29 cellular contexts compared by ENCODE assay signal in genomic region chr4:53813991-53814390, GRCh38.
"Had no signal": no experiment of that assay in that cellular context is flagged by ENCODE, and none has a peak within 500 bp of the region (broad histone marks: within the 10 kb centered on the region; RNA-seq: fewer than 3 reads in every experiment).

No MANE protein-coding gene starts in this region.

- H3K36me3 Mint-ChIP-seq: mesothelial cell of epicardium, naive B cell, neural progenitor cell had no signal

- H3K9me3 Mint-ChIP-seq: mesothelial cell of epicardium; naive B cell; nephron; neural progenitor cell; stimulated activated naive CD8-positive, alpha-beta T cell treated with anti-CD3 and anti-CD28 coated beads, Interleukin-15, amount 100 ng/mL, for 72 hours had no signal

- H3K4me3 ChIP-seq: coronary artery, esophagus muscularis mucosa, heart right ventricle, left lung, mucosa of descending colon, neural progenitor cell, smooth muscle cell, thyroid gland, vagina had no signal

- H3K4me3 Mint-ChIP-seq: mesothelial cell of epicardium; naive B cell; nephron; neural progenitor cell; stimulated activated naive CD8-positive, alpha-beta T cell treated with anti-CD3 and anti-CD28 coated beads, Interleukin-15, amount 100 ng/mL, for 72 hours had no signal

- H3K27ac ChIP-seq: coronary artery, esophagus muscularis mucosa, heart right ventricle, left lung, neural progenitor cell, parathyroid adenoma, thyroid gland, vagina had no signal

- DNase-seq: dermis blood vessel endothelial cell; effector memory CD4-positive, alpha-beta T cell; foreskin melanocyte; glutamatergic neuron; heart right ventricle; hippocampal formation; left cardiac atrium; left lung; mesenchymal stem cell; mucosa of descending colon; naive B cell; stimulated activated CD4-positive, alpha-beta T cell treated with anti-CD3 and anti-CD28 coated beads, Interleukin-12 subunit alpha, Interleukin-12 subunit beta, amount 100 ng/mL, for 4 hours; stimulated activated CD4-positive, alpha-beta T cell treated with anti-CD3 and anti-CD28 coated beads, Interleukin-1b, Interleukin-23, amount 100 ng/mL, for 48 hours; stimulated activated CD4-positive, alpha-beta T cell treated with anti-CD3 and anti-CD28 coated beads, Interleukin-4, amount 100 ng/mL, for 1 hour; stimulated activated CD8-positive, alpha-beta memory T cell treated with anti-CD3 and anti-CD28 coated beads, Interleukin-4, amount 100 ng/mL, for 48 hours; stimulated activated naive CD4-positive, alpha-beta T cell; stimulated activated naive CD8-positive, alpha-beta T cell treated with anti-CD3 and anti-CD28 coated beads, Interleukin-15, amount 100 ng/mL, for 72 hours; thyroid gland; trophoblast cell had no signal

- H3K4me1 Mint-ChIP-seq: naive B cell; neural progenitor cell; stimulated activated naive CD8-positive, alpha-beta T cell treated with anti-CD3 and anti-CD28 coated beads, Interleukin-15, amount 100 ng/mL, for 72 hours had no signal

- H3K9ac ChIP-seq: neural progenitor cell, parathyroid adenoma had no signal

- H3K36me3 ChIP-seq: esophagus muscularis mucosa, heart right ventricle, left lung, neural progenitor cell, thyroid gland, vagina had no signal

- H3K27me3 ChIP-seq: esophagus muscularis mucosa, heart right ventricle, left lung, neural progenitor cell, thyroid gland, vagina had no signal

- H3K27ac Mint-ChIP-seq: mesothelial cell of epicardium, nephron, neural progenitor cell, progenitor cell of endocrine pancreas had no signal

- H3K9me3 ChIP-seq: esophagus muscularis mucosa, heart right ventricle, left lung, mucosa of descending colon, thyroid gland, vagina had no signal

- H3K4me1 ChIP-seq: heart right ventricle, left lung, neural progenitor cell, parathyroid adenoma, vagina had no signal

- ATAC-seq: heart right ventricle; left cardiac atrium; left lung; mucosa of descending colon; sciatic nerve; stimulated activated naive CD8-positive, alpha-beta T cell treated with anti-CD3 and anti-CD28 coated beads, Interleukin-15, amount 100 ng/mL, for 72 hours had no signal
